In genomic region chr14:89383171-89383845, GRCh38 we compare ENCODE assay signal across 17 cellular contexts. TPM values are rescaled to one million over a fixed set of nuclear protein-coding genes. Genes with fewer than 3 reads are reported as not detected.
A peak's percentile ranks its signal among the peaks of the same experiment; 100 is the strongest.
DNase-seq lines count a peak whose midpoint lies in the region; ATAC-seq and TF ChIP-seq lines count a peak whose summit lies in the region.
"Had no signal": no experiment of that assay in that cellular context is flagged by ENCODE, and none has a peak within 500 bp of the region (broad histone marks: within the 10 kb centered on the region; RNA-seq: fewer than 3 reads in every experiment).

No MANE protein-coding gene starts in this region.

- peak overlapping the region; percentile 68 for H3K4me2 ChIP-seq in OCI-LY7 (ENCODE audit: low read length)
- no peak overlapping the region for H3K4me2 ChIP-seq in GM23338

- no peaks in the 10 kb centered on the region for H3K27me3 ChIP-seq in GM23338 (ENCODE audit: insufficient read depth)
- H3K27me3 ChIP-seq in brain microvascular endothelial cell (replicated peaks), result no peaks in the 10 kb centered on the region
- H3K27me3 ChIP-seq: colonic mucosa, upper lobe of left lung had no signal

- H3K27ac Mint-ChIP-seq in CD14-positive monocyte (peak overlapping the region in 4 of 7 donors; percentile 22 to 60 (median 40)), glutamatergic neuron (ENCODE audit: unreplicated experiment) (peak overlapping the region; percentile 83), mesothelial cell of epicardium (no peak overlapping the region), GM23338 (no peak overlapping the region)
- H3K27ac Mint-ChIP-seq: activated CD4-positive, alpha-beta memory T cell treated with anti-CD3 and anti-CD28 coated beads, Interleukin-2, amount 10 ng/mL, durations not matched to agents 7 days and 5 days had no signal

- peaks cover 23% of the 10 kb centered on the region for H3K4me1 Mint-ChIP-seq in CD14-positive monocyte
- H3K4me1 Mint-ChIP-seq in glutamatergic neuron (ENCODE audit: low read depth, unreplicated experiment), result peaks cover 61% of the 10 kb centered on the region
- H3K4me1 Mint-ChIP-seq in mesothelial cell of epicardium, result peaks cover 6% of the 10 kb centered on the region
- peaks cover 59% of the 10 kb centered on the region for H3K4me1 Mint-ChIP-seq in GM23338
- H3K4me1 Mint-ChIP-seq: activated CD4-positive, alpha-beta memory T cell treated with anti-CD3 and anti-CD28 coated beads, Interleukin-2, amount 10 ng/mL, durations not matched to agents 7 days and 5 days had no signal

- H3K4me3 Mint-ChIP-seq in CD14-positive monocyte (no peak overlapping the region), glutamatergic neuron (ENCODE audit: unreplicated experiment) (peak overlapping the region; percentile 76), mesothelial cell of epicardium (no peak overlapping the region), GM23338 (no peak overlapping the region)
- H3K4me3 Mint-ChIP-seq: activated CD4-positive, alpha-beta memory T cell treated with anti-CD3 and anti-CD28 coated beads, Interleukin-2, amount 10 ng/mL, durations not matched to agents 7 days and 5 days; activated naive CD4-positive, alpha-beta T cell treated with anti-CD3 and anti-CD28 coated beads, Interleukin-2, amount 50 U/mL, for 24 hours had no signal

- peaks cover 6% of the 10 kb centered on the region for H3F3A ChIP-seq in GM23338 (replicated peaks; ENCODE audit: low read depth)

- H3K79me2 ChIP-seq in OCI-LY7 (ENCODE audit: insufficient read depth, low read depth, low read length), result peaks cover 79% of the 10 kb centered on the region
- peaks cover 100% of the 10 kb centered on the region for H3K79me2 ChIP-seq in GM23338 (replicated peaks; ENCODE audit: insufficient read depth)

- intact Hi-C loops in CD14-positive monocyte (cut with micrococcal nuclease), result no loop called here
- intact Hi-C loops in OCI-LY7 (cut with micrococcal nuclease; ENCODE audit: unreplicated experiment), result loop anchor here (5.0 kb wide), 2 partner anchors 46 to 49 kb away; no protein-coding TSS in a partner anchor

- H3K4me1 ChIP-seq in OCI-LY7 (ENCODE audit: insufficient read depth, low read length, poor library complexity, severe bottlenecking) (peaks cover 74% of the 10 kb centered on the region), GM23338 (ENCODE audit: insufficient read depth) (peaks cover 54% of the 10 kb centered on the region)
- H3K4me1 ChIP-seq: colonic mucosa had no signal

- TF ChIP-seq CTCF in CD14-positive monocyte (IDR thresholded peaks at IDR 0.05) (no peak), OCI-LY7 (conservative IDR thresholded peaks at IDR 0.05; ENCODE audit: low read length) (no peak), glutamatergic neuron (IDR thresholded peaks at IDR 0.05; ENCODE audit: partially characterized antibody, unreplicated experiment) (no peak), mesothelial cell of epicardium (IDR thresholded peaks at IDR 0.05; ENCODE audit: unreplicated experiment) (no peak), GM23338 (conservative IDR thresholded peaks at IDR 0.05; ENCODE audit: low read depth in 2 of 2) (no peak), brain microvascular endothelial cell (IDR thresholded peaks at IDR 0.05; ENCODE audit: low read depth, low read length, missing control alignments) (no peak)

- H3K9me3 ChIP-seq in OCI-LY7 (ENCODE audit: low read length), result peaks cover 22% of the 10 kb centered on the region; the same call in 1 of the 2 replicates
- H3K9me3 ChIP-seq: colonic mucosa, upper lobe of left lung had no signal

- POLR2A ChIA-PET in OCI-LY7 (lab: Charles Lee), result interaction anchor here (0.6 to 3.3 kb wide), 15 partner anchors 9 to 235 kb away, joined by 3 to 17 read pairs (median 5); no protein-coding TSS in a partner anchor

- ATAC-seq in GM23338, result no peak
- ATAC-seq: Right ventricle myocardium inferior had no signal

- H4K20me1 ChIP-seq in OCI-LY7 (ENCODE audit: insufficient read depth, low read length) (no peaks in the 10 kb centered on the region), GM23338 (replicated peaks; ENCODE audit: insufficient read depth) (peaks cover 68% of the 10 kb centered on the region)

- peaks cover 0 to 2% (median 0%) of the 10 kb centered on the region in 3 donors for H3K27me3 Mint-ChIP-seq in CD14-positive monocyte (ENCODE audit: low read depth in 3 of 3)
- H3K27me3 Mint-ChIP-seq in glutamatergic neuron (ENCODE audit: unreplicated experiment), result peaks cover 21% of the 10 kb centered on the region
- H3K27me3 Mint-ChIP-seq in mesothelial cell of epicardium (ENCODE audit: low read depth), result no peaks in the 10 kb centered on the region
- H3K27me3 Mint-ChIP-seq in GM23338 (ENCODE audit: insufficient read depth, low read depth, poor library complexity), result peaks cover 13% of the 10 kb centered on the region
- H3K27me3 Mint-ChIP-seq: activated CD4-positive, alpha-beta memory T cell treated with anti-CD3 and anti-CD28 coated beads, Interleukin-2, amount 10 ng/mL, durations not matched to agents 7 days and 5 days; activated naive CD4-positive, alpha-beta T cell treated with anti-CD3 and anti-CD28 coated beads, Interleukin-2, amount 50 U/mL, for 24 hours had no signal

- DNase-seq in CD14-positive monocyte (ENCODE audit: low spot score), result no peak
- DNase-seq in G401 (ENCODE audit: low spot score), result peak; percentile 84
- peak; percentile 57 for DNase-seq in OCI-LY7 (ENCODE audit: low spot score)
- DNase-seq in glutamatergic neuron, result no peak
- no peak for DNase-seq in mesothelial cell of epicardium (ENCODE audit: low spot score in 2 of 2, unreplicated experiment in 2 of 2)
- DNase-seq in GM23338 (ENCODE audit: low spot score), result no peak
- DNase-seq in brain microvascular endothelial cell, result no peak
- no peak for DNase-seq in NCI-H226
- DNase-seq: activated CD4-positive, alpha-beta memory T cell treated with anti-CD3 and anti-CD28 coated beads, Interleukin-2, amount 10 ng/mL, durations not matched to agents 7 days and 5 days; Calu3; colonic mucosa; NCI-H2029; NCI-H510A treated with DMSO at 0.1 percent for 48 hours had no signal

- peaks cover 36 to 52% of the 10 kb centered on the region in 2 donors for H3K36me3 Mint-ChIP-seq in CD14-positive monocyte
- peaks cover 8% of the 10 kb centered on the region for H3K36me3 Mint-ChIP-seq in glutamatergic neuron (ENCODE audit: unreplicated experiment)
- H3K36me3 Mint-ChIP-seq in mesothelial cell of epicardium, result peaks cover 25% of the 10 kb centered on the region
- H3K36me3 Mint-ChIP-seq in GM23338 (ENCODE audit: low read depth), result peaks cover 69% of the 10 kb centered on the region

- H3K27ac ChIP-seq in OCI-LY7 (ENCODE audit: low read depth, low read length, poor library complexity, severe bottlenecking), result peak overlapping the region; percentile 91
- no peak overlapping the region for H3K27ac ChIP-seq in GM23338 (ENCODE audit: low read depth)
- no peak overlapping the region for H3K27ac ChIP-seq in brain microvascular endothelial cell
- H3K27ac ChIP-seq: colonic mucosa, parathyroid adenoma, upper lobe of left lung had no signal

- H2AFZ ChIP-seq in OCI-LY7 (ENCODE audit: low read length) (no peak overlapping the region), GM23338 (no peak overlapping the region)
- H2AFZ ChIP-seq: parathyroid adenoma had no signal

- H3K4me3 ChIP-seq in OCI-LY7 (ENCODE audit: low read depth, low read length, poor library complexity, severe bottlenecking), result peak overlapping the region; percentile 53
- no peak overlapping the region for H3K4me3 ChIP-seq in GM23338
- no peak overlapping the region for H3K4me3 ChIP-seq in brain microvascular endothelial cell (ENCODE audit: low read depth, low read length)
- H3K4me3 ChIP-seq: colonic mucosa, upper lobe of left lung had no signal

- CTCF ChIA-PET in OCI-LY7 (lab: Charles Lee; ENCODE audit: unreplicated experiment), result interaction anchor here (0.9 to 1.0 kb wide), 3 partner anchors 17 to 390 kb away, joined by 3 to 4 read pairs (median 4); no protein-coding TSS in a partner anchor

- in situ Hi-C loops in G401 (cut with HindIII; ENCODE audit: low sequenced_read_pairs), result no loop called here
- in situ Hi-C loops in brain microvascular endothelial cell (cut with HindIII; ENCODE audit: low pct_ligation_motif_present, low sequenced_read_pairs), result no loop called here

- H3K36me3 ChIP-seq in OCI-LY7 (ENCODE audit: insufficient read depth, low read length) (peaks cover 29% of the 10 kb centered on the region), GM23338 (ENCODE audit: insufficient read depth) (0 out of 2 replicates have a peak, but pooled peaks cover 6% of the 10 kb centered on the region), brain microvascular endothelial cell (replicated peaks) (no peaks in the 10 kb centered on the region)
- H3K36me3 ChIP-seq: colonic mucosa, upper lobe of left lung had no signal

- H3K9me3 Mint-ChIP-seq in CD14-positive monocyte (peaks cover 2 to 14% (median 11%) of the 10 kb centered on the region in 7 donors), glutamatergic neuron (ENCODE audit: unreplicated experiment) (peaks cover 33% of the 10 kb centered on the region), mesothelial cell of epicardium (peaks cover 6% of the 10 kb centered on the region), GM23338 (peaks cover 9% of the 10 kb centered on the region)
- H3K9me3 Mint-ChIP-seq: activated naive CD4-positive, alpha-beta T cell treated with anti-CD3 and anti-CD28 coated beads, Interleukin-2, amount 50 U/mL, for 24 hours had no signal

- no TSS peak for BruUV-seq in OCI-LY7 (replicated peaks; lab: Mats Ljungman, UMichigan)

- H3K9me2 ChIP-seq in OCI-LY7 (ENCODE audit: insufficient read depth, low read length), result no peaks in the 10 kb centered on the region
- H3K9me2 ChIP-seq in GM23338 (ENCODE audit: insufficient read depth), result no peaks in the 10 kb centered on the region

TF ChIP-seq in GM23338, 12 proteins besides CTCF, POLR2A, EP300 and RAD21 (continues in another document):
- TF ChIP-seq ZNF114 (CRISPR knock-in tag; IDR thresholded peaks at IDR 0.05) (no peak), ZNF331 (CRISPR knock-in tag; IDR thresholded peaks at IDR 0.05; ENCODE audit: low read depth) (no peak), ETS1 (IDR thresholded peaks at IDR 0.05) (no peak)

RNA-seq across cellular contexts. Expression of gene FOXN3, which starts 33.7 kb away (rescaled TPM):
- polyA plus RNA-seq in CD14-positive monocyte, result 10 to 100 TPM; 38.7 to 42.0 TPM
- total RNA-seq in G401 (2014; rRNA removed; shearing (Covaris generic)), result 7.6 and 10.0 TPM in 2 replicates
- total RNA-seq in OCI-LY7 (2014; rRNA removed; shearing (Covaris generic)), result 54.8 and 77.7 TPM in 2 replicates
- total RNA-seq in OCI-LY7 (2022), result 102 and 108 TPM in 2 replicates
- total RNA-seq in glutamatergic neuron (ENCODE audit: unreplicated experiment), result 139 TPM
- 114 to 124 TPM (median 120 TPM) in 3 replicates for total RNA-seq in mesothelial cell of epicardium
- total RNA-seq in GM23338 (2014; rRNA removed; shearing (Covaris generic)), result 149 and 167 TPM in 2 replicates
- 88.3 and 98.9 TPM in 2 replicates for polyA plus RNA-seq in GM23338 (2016; fragmentation: Nextera tagmentation; extraction: Ambion mirVana)

Comparison
In these comparisons a context has a peak if more than half of its experiments do, and no peak if none do; other contexts are left out.
1. DNase-seq: peak in G401 (single experiment) and OCI-LY7 (single experiment); none in CD14-positive monocyte (single experiment), glutamatergic neuron (single experiment), mesothelial cell of epicardium (0 of 2), GM23338 (single experiment), brain microvascular endothelial cell (single experiment) and NCI-H226 (single experiment).
2. H3K27ac Mint-ChIP-seq: peak in CD14-positive monocyte (4 of 7) and glutamatergic neuron (single experiment); none in mesothelial cell of epicardium (single experiment) and GM23338 (single experiment).